Comparison of ENCODE assay signal across 10 cellular contexts in genomic region chr17:41530062-41531048, GRCh38. TPM values are rescaled to one million over a fixed set of nuclear protein-coding genes. Genes with fewer than 3 reads are reported as not detected.
DNase-seq lines count a peak whose midpoint lies in the region; ATAC-seq, FAIRE-seq and TF ChIP-seq lines count a peak whose summit lies in the region.
"Had no signal": no experiment of that assay in that cellular context is flagged by ENCODE, and none has a peak within 500 bp of the region (broad histone marks: within the 10 kb centered on the region; RNA-seq: fewer than 3 reads in every experiment).

No MANE protein-coding gene starts in this region.

- ATAC-seq in mucosa of descending colon = peak; percentile 49
- no peak for ATAC-seq in naive thymus-derived CD8-positive, alpha-beta T cell

- TF ChIP-seq CTCF in bronchial epithelial cell (IDR thresholded peaks at IDR 0.05; ENCODE audit: insufficient read depth, low read length, severe bottlenecking) = no peak
- TF ChIP-seq CTCF in mucosa of descending colon (IDR thresholded peaks at IDR 0.05) = no peak
- no peak for TF ChIP-seq CTCF in osteocyte (IDR thresholded peaks at IDR 0.05)

- H3K9ac ChIP-seq in HUES64 (ENCODE audit: low read depth, low read length) = no peak overlapping the region

- POLR2A ChIA-PET in naive thymus-derived CD8-positive, alpha-beta T cell (lab: Charles Lee) = interaction anchor here (1.0 kb wide), 1 partner anchor 16 kb away, joined by 3 read pairs; no protein-coding TSS in a partner anchor

- H3K4me1 Mint-ChIP-seq in naive thymus-derived CD8-positive, alpha-beta T cell = peaks cover 5 to 27% (median 19%) of the 10 kb centered on the region in 4 donors
- peaks cover 9% of the 10 kb centered on the region for H3K4me1 Mint-ChIP-seq in osteocyte (ENCODE audit: unreplicated experiment)

- peaks cover 0 to 4% (median 0%) of the 10 kb centered on the region in 3 donors for H3K36me3 Mint-ChIP-seq in naive thymus-derived CD8-positive, alpha-beta T cell
- no peaks in the 10 kb centered on the region for H3K36me3 Mint-ChIP-seq in osteocyte (ENCODE audit: unreplicated experiment)

- peak overlapping the region in 1 of 10 donors; percentile 25 for H3K27ac Mint-ChIP-seq in naive thymus-derived CD8-positive, alpha-beta T cell
- H3K27ac Mint-ChIP-seq in osteocyte (ENCODE audit: unreplicated experiment) = no peak overlapping the region
- H3K27ac Mint-ChIP-seq: naive B cell had no signal

- H3K4me1 ChIP-seq in HUES64 (ENCODE audit: insufficient read depth, low read length) = peaks cover 14% of the 10 kb centered on the region
- H3K4me1 ChIP-seq in mucosa of descending colon (ENCODE audit: low read depth) = peaks cover 25% of the 10 kb centered on the region

- DNase-seq in AG08395 (ENCODE audit: low spot score) (peak; percentile 78), bronchial epithelial cell (ENCODE audit: low read depth) (peak; percentile 87), mucosa of descending colon (peak in 1 of 3 donors; percentile 44), GF-D8 (lab: John Stamatoyannopoulos, UW) (no peak), osteocyte (ENCODE audit: extremely low spot score, unreplicated experiment) (no peak)
- DNase-seq in naive thymus-derived CD8-positive, alpha-beta T cell = no peak
- DNase-seq in activated naive CD4-positive, alpha-beta T cell treated with Interleukin-2 at 50 U/mL for 16 hours = no peak
- DNase-seq: naive B cell had no signal

- H3K4me3 Mint-ChIP-seq in naive thymus-derived CD8-positive, alpha-beta T cell = no peak overlapping the region
- no peak overlapping the region for H3K4me3 Mint-ChIP-seq in osteocyte (ENCODE audit: unreplicated experiment)

- peaks cover 34 to 81% (median 52%) of the 10 kb centered on the region in 5 donors for H3K27me3 Mint-ChIP-seq in naive thymus-derived CD8-positive, alpha-beta T cell
- H3K27me3 Mint-ChIP-seq in osteocyte (ENCODE audit: unreplicated experiment) = peaks cover 29% of the 10 kb centered on the region

- no peaks in the 10 kb centered on the region for H3K9me3 ChIP-seq in HUES64 (ENCODE audit: insufficient read depth, low read depth, low read length)
- H3K9me3 ChIP-seq in mucosa of descending colon = no peaks in the 10 kb centered on the region

- 80% methylated on average over 8 of the region's 8 CpGs for WGBS in HUES64

- FAIRE-seq in bronchial epithelial cell (lab: Jason Lieb, UNC) = no peak

- peak overlapping the region; percentile 46; the same call in 1 of the 2 replicates for H3K27ac ChIP-seq in HUES64 (ENCODE audit: low read depth, low read length)

- intact Hi-C loops in mucosa of descending colon (cut with DNase I, micrococcal nuclease) = no loop called here

- H3K36me3 ChIP-seq in HUES64 (ENCODE audit: insufficient read depth, low read length) (peaks cover 4% of the 10 kb centered on the region; the same call in 1 of the 2 replicates), bronchial epithelial cell (ENCODE audit: control insufficient read depth, insufficient read depth, low read length) (peaks cover 12% of the 10 kb centered on the region), mucosa of descending colon (ENCODE audit: low read depth) (no peaks in the 10 kb centered on the region)

- peaks cover 0 to 3% (median 0%) of the 10 kb centered on the region in 9 donors for H3K9me3 Mint-ChIP-seq in naive thymus-derived CD8-positive, alpha-beta T cell
- H3K9me3 Mint-ChIP-seq in osteocyte (ENCODE audit: unreplicated experiment) = no peaks in the 10 kb centered on the region
- H3K9me3 Mint-ChIP-seq: central memory CD8-positive, alpha-beta T cell had no signal

- H3K4me3 ChIP-seq in HUES64 (ENCODE audit: low read length) (no peak overlapping the region), bronchial epithelial cell (ENCODE audit: low read depth, low read length) (no peak overlapping the region), mucosa of descending colon (no peak overlapping the region)

- 0 out of 2 replicates have a peak, but pooled peaks cover 6% of the 10 kb centered on the region for H3K27me3 ChIP-seq in HUES64 (ENCODE audit: insufficient read depth, low read length)
- H3K27me3 ChIP-seq in bronchial epithelial cell (ENCODE audit: control insufficient read depth, insufficient read depth, low read length) = no peaks in the 10 kb centered on the region

RNA-seq across cellular contexts. Expression of gene KRT19, which starts 2.2 kb away (rescaled TPM):
- polyA plus RNA-seq in HUES64 (2013, experiment 1 of 2) = 105 TPM
- polyA plus RNA-seq in HUES64 (2013, experiment 2 of 2) = 101 TPM
- total RNA-seq in bronchial epithelial cell (3,104 and 4,112 TPM in 2 replicates), mucosa of descending colon (1,000 to 10,000 TPM in 2 of 3 donors, 100 to 1,000 TPM in 1; 723 to 2,357 (median 1,709) TPM), osteocyte (0.65 and 1.5 TPM in 2 replicates)
- not detected for total RNA-seq in naive thymus-derived CD8-positive, alpha-beta T cell
- not detected for polyA plus RNA-seq in naive thymus-derived CD8-positive, alpha-beta T cell

RNA-seq across cellular contexts. Expression of gene KRT15, which starts 11.7 kb away (rescaled TPM):
- 0.35 TPM for polyA plus RNA-seq in HUES64 (2013, experiment 1 of 2)
- 0.38 TPM for polyA plus RNA-seq in HUES64 (2013, experiment 2 of 2)
- total RNA-seq in bronchial epithelial cell (67.9 and 71.8 TPM in 2 replicates), mucosa of descending colon (10 to 100 TPM in 1 of 3 donors, 1 to 10 TPM in 2; 5.0 to 16.5 (median 5.4) TPM), osteocyte (not detected in 2 replicates)
- total RNA-seq in naive thymus-derived CD8-positive, alpha-beta T cell = not detected
- not detected for polyA plus RNA-seq in naive thymus-derived CD8-positive, alpha-beta T cell

RNA-seq across cellular contexts. Expression of gene KRT13, which starts 24.9 kb away (rescaled TPM):
- not detected for polyA plus RNA-seq in HUES64 (2013, experiment 1 of 2)
- polyA plus RNA-seq in HUES64 (2013, experiment 2 of 2) = not detected
- total RNA-seq in bronchial epithelial cell (112 and 242 TPM in 2 replicates), mucosa of descending colon (1 to 10 TPM in 1 of 3 donors, not detected in 2; 3.7 TPM), osteocyte (not detected in 2 replicates)
- not detected for total RNA-seq in naive thymus-derived CD8-positive, alpha-beta T cell
- polyA plus RNA-seq in naive thymus-derived CD8-positive, alpha-beta T cell = not detected

RNA-seq across cellular contexts. Expression of gene KRT36, which starts 40.6 kb away (rescaled TPM):
- polyA plus RNA-seq in HUES64 (2013, experiment 1 of 2) = not detected
- polyA plus RNA-seq in HUES64 (2013, experiment 2 of 2) = not detected
- under 0.01 TPM in 1 of 2 replicates, not detected in the other for total RNA-seq in bronchial epithelial cell
- total RNA-seq in mucosa of descending colon = not detected
- total RNA-seq in naive thymus-derived CD8-positive, alpha-beta T cell = not detected
- not detected for polyA plus RNA-seq in naive thymus-derived CD8-positive, alpha-beta T cell
- total RNA-seq in osteocyte = not detected in 2 replicates

RNA-seq across cellular contexts. Expression of gene KRT9, which starts 41.5 kb away (rescaled TPM):
- not detected for polyA plus RNA-seq in HUES64 (2013, experiment 1 of 2)
- not detected for polyA plus RNA-seq in HUES64 (2013, experiment 2 of 2)
- 0.26 and 0.51 TPM in 2 replicates for total RNA-seq in bronchial epithelial cell
- not detected for total RNA-seq in mucosa of descending colon
- not detected for total RNA-seq in naive thymus-derived CD8-positive, alpha-beta T cell
- polyA plus RNA-seq in naive thymus-derived CD8-positive, alpha-beta T cell = not detected
- total RNA-seq in osteocyte = 0.30 TPM in 1 of 2 replicates, not detected in the other

Comparison
In these comparisons a context has a peak if more than half of its experiments do, and no peak if none do; other contexts are left out.
1. DNase-seq: peak in AG08395 (single experiment) and bronchial epithelial cell (single experiment); none in GF-D8 (single experiment), naive thymus-derived CD8-positive, alpha-beta T cell (0 of 10), activated naive CD4-positive, alpha-beta T cell treated with Interleukin-2 at 50 U/mL for 16 hours (single experiment) and osteocyte (single experiment).
2. RNA of gene KRT19, which starts 2.2 kb away (total RNA-seq): 3,104 to 4,112 TPM in bronchial epithelial cell and 723 to 2,357 TPM in mucosa of descending colon; 0.65 to 1.5 TPM in osteocyte and not detected in naive thymus-derived CD8-positive, alpha-beta T cell; every median in the first group is over 100 times any median in the second.
3. RNA of gene KRT13, which starts 24.9 kb away (total RNA-seq): 112 to 242 TPM in bronchial epithelial cell; not detected in osteocyte, 3.7 TPM in mucosa of descending colon and not detected in naive thymus-derived CD8-positive, alpha-beta T cell; every median in the first group is over 10 times any median in the second.